ENCODE assay signal across 8 cellular contexts in genomic region chr15:52678036-52678467, GRCh38. TPM values are rescaled to one million over a fixed set of nuclear protein-coding genes. Genes with fewer than 3 reads are reported as not detected.
A peak's percentile ranks its signal among the peaks of the same experiment; 100 is the strongest.
DNase-seq lines count a peak whose midpoint lies in the region; ATAC-seq and TF ChIP-seq lines count a peak whose summit lies in the region.

No MANE protein-coding gene starts in this region.

- H3K4me3 Mint-ChIP-seq in CD4-positive, alpha-beta memory T cell: peak overlapping the region; percentile 90 to 99 (median 99)
- peak overlapping the region; percentile 99 for H3K4me3 Mint-ChIP-seq in T-helper 17 cell

- POLR2A ChIA-PET in CD4-positive, alpha-beta memory T cell (lab: Charles Lee; ENCODE audit: partially characterized antibody): interaction anchor here (0.8 to 4.4 kb wide), 6 partner anchors 11 to 498 kb away, joined by 3 to 49 read pairs (median 6); no protein-coding TSS in a partner anchor

- no peaks in the 10 kb centered on the region for H3K36me3 ChIP-seq in CD4-positive, alpha-beta memory T cell (ENCODE audit: insufficient read depth, low read length)

- peaks cover 29 to 77% (median 41%) of the 10 kb centered on the region in 4 donors for H3K4me1 Mint-ChIP-seq in CD4-positive, alpha-beta memory T cell
- H3K4me1 Mint-ChIP-seq in T-helper 17 cell: peaks cover 37% of the 10 kb centered on the region

- H3K27me3 Mint-ChIP-seq in CD4-positive, alpha-beta memory T cell: no peaks in the 10 kb centered on the region
- H3K27me3 Mint-ChIP-seq in T-helper 17 cell: no peaks in the 10 kb centered on the region

- in situ Hi-C loops in astrocyte of the cerebellum (cut with HindIII; ENCODE audit: low sequenced_read_pairs): no loop called here

- CTCF ChIA-PET in CD4-positive, alpha-beta memory T cell (lab: Charles Lee; ENCODE audit: partially characterized antibody): interaction anchor here (0.9 to 6.6 kb wide), 6 partner anchors 15 to 56 kb away, joined by 3 to 62 read pairs (median 4); no protein-coding TSS in a partner anchor

- no peaks in the 10 kb centered on the region for H3K9me3 ChIP-seq in CD4-positive, alpha-beta memory T cell (ENCODE audit: control insufficient read depth in 1 of 2, low read length in 2 of 2)
- no peaks in the 10 kb centered on the region for H3K9me3 ChIP-seq in T-helper 17 cell (ENCODE audit: control insufficient read depth, low read length, poor library complexity, severe bottlenecking)

- peaks cover 18 to 40% of the 10 kb centered on the region in 2 donors for H3K36me3 Mint-ChIP-seq in CD4-positive, alpha-beta memory T cell
- H3K36me3 Mint-ChIP-seq in T-helper 17 cell (ENCODE audit: low read depth): peaks cover 5% of the 10 kb centered on the region

- H3K4me1 ChIP-seq in CD4-positive, alpha-beta memory T cell (ENCODE audit: insufficient read depth, low read length): peaks cover 60% of the 10 kb centered on the region

- peak; percentile 61 to 66 (median 62) for DNase-seq in CD4-positive, alpha-beta memory T cell
- DNase-seq in HUDEP-2 (lab: John Stamatoyannopoulos, UW; ENCODE audit: unreplicated experiment in 76 of 76): peak in 60 of 76 experiments; percentile 2 to 60 (median 32)
- peak; percentile 25 to 28 (median 27) for DNase-seq in T-helper 17 cell
- no peak for DNase-seq in astrocyte of the cerebellum (ENCODE audit: low read depth)
- DNase-seq in hypothalamus (lab: John Stamatoyannopoulos, UW): peak in 45 of 51 donors; percentile 3 to 70 (median 37)
- no peak for DNase-seq in retinal pigment epithelial cell (ENCODE audit: low read depth)
- DNase-seq in NCI-H2171 treated with DMSO at 0.1 percent for 48 hours (lab: John Stamatoyannopoulos, UW): no peak

- H3K27ac ChIP-seq in CD4-positive, alpha-beta memory T cell (ENCODE audit: low read depth, low read length): peak overlapping the region; percentile 97

- H3K27ac Mint-ChIP-seq in CD4-positive, alpha-beta memory T cell: peak overlapping the region; percentile 93 to 100 (median 100)
- H3K27ac Mint-ChIP-seq in T-helper 17 cell: peak overlapping the region; percentile 99

- ATAC-seq in GM19438 (IDR thresholded peaks at IDR 0.05; ENCODE audit: low read depth, unreplicated experiment) (peak; percentile 37), T-helper 17 cell (peak; percentile 48)

- H3K9me3 Mint-ChIP-seq in CD4-positive, alpha-beta memory T cell: peaks cover 0 to 3% (median 0%) of the 10 kb centered on the region in 8 donors

- TF ChIP-seq CTCF in astrocyte of the cerebellum (IDR thresholded peaks at IDR 0.05; ENCODE audit: low read depth, low read length, missing control alignments): no peak
- TF ChIP-seq CTCF in retinal pigment epithelial cell (conservative IDR thresholded peaks at IDR 0.05; ENCODE audit: low read depth, low read length): peak; percentile 29

- intact Hi-C loops in CD4-positive, alpha-beta memory T cell (cut with micrococcal nuclease): loop anchor here (1.0 to 5.0 kb wide), 5 partner anchors 19 to 347 kb away; no protein-coding TSS in a partner anchor

- peak overlapping the region; percentile 55 to 82 for H3K4me3 ChIP-seq in CD4-positive, alpha-beta memory T cell (ENCODE audit: low read length in 2 of 2)
- peak overlapping the region; percentile 81 for H3K4me3 ChIP-seq in astrocyte of the cerebellum (ENCODE audit: low read depth, low read length)
- H3K4me3 ChIP-seq in retinal pigment epithelial cell (ENCODE audit: low read length): peak overlapping the region; percentile 87

- H3K27me3 ChIP-seq in CD4-positive, alpha-beta memory T cell (ENCODE audit: insufficient read depth, low read length): no peaks in the 10 kb centered on the region

RNA-seq across cellular contexts. Expression of gene ATOSA, which starts 1.1 kb away (rescaled TPM):
- total RNA-seq in CD4-positive, alpha-beta memory T cell: 10 to 100 TPM; 95.6 to 97.1 TPM
- polyA plus RNA-seq in CD4-positive, alpha-beta memory T cell: 10 to 100 TPM; 12.7 to 13.7 TPM
- total RNA-seq in T-helper 17 cell: 100 to 1,000 TPM; 101 to 120 TPM

Comparison
In these comparisons a context has a peak if more than half of its experiments do, and no peak if none do; other contexts are left out.
1. DNase-seq: peak in CD4-positive, alpha-beta memory T cell (5 of 5), HUDEP-2 (60 of 76), T-helper 17 cell (3 of 3) and hypothalamus (45 of 51); none in astrocyte of the cerebellum (single experiment), retinal pigment epithelial cell (single experiment) and NCI-H2171 treated with DMSO at 0.1 percent for 48 hours (single experiment).
2. Peak in every context shown above with its lines, with median percentiles within 50 percentile points of each other: H3K4me3 ChIP-seq.